8 cellular contexts compared by ENCODE assay signal in the genomic region with DNA sequence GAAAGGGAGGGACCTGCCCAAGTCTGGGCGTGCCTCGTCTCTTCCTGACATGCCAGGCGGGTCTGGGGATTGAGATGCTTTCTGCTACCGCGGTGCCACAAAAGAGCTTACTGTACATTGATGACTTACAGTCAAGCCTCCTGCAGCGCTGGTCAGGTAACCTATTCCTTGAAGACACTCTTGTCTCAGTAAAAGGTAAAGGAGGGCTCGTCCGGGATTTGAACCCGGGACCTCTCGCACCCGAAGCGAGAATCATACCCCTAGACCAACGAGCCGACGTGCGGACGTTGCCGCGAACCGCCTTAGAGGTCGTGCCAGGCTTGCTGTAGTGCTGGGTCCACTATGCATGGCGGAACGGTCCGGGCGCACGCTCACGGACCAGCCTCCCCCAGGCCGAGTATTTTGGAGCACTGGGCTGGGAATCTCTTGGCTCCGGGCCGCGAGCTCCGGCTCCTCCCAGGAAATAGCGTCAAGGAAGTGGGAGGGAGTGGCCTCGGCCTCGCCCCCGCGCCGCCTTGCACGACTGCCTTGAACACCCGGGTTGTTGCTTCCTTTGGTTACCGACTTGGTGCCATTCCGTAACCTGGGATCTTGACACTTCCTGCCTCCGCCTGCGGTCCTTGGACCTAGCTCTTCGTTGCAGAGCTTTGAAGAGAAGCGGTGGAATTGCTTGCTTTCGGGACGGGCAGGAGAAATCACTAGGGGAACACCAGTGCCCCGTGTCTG. TPM values are rescaled to one million over a fixed set of nuclear protein-coding genes. Genes with fewer than 3 reads are reported as not detected.
A peak's percentile ranks its signal among the peaks of the same experiment; 100 is the strongest.
DNase-seq lines count a peak whose midpoint lies in the region; ATAC-seq, FAIRE-seq and TF ChIP-seq lines count a peak whose summit lies in the region.

No MANE protein-coding gene starts in this region.

- H3K36me3 Mint-ChIP-seq in astrocyte (ENCODE audit: low read depth, unreplicated experiment) = peaks cover 3% of the 10 kb centered on the region

- TF ChIP-seq CTCF in GM13977 (IDR thresholded peaks at IDR 0.05; ENCODE audit: extremely low read depth, insufficient read depth, missing control alignments) (no peak), astrocyte (IDR thresholded peaks at IDR 0.05; ENCODE audit: insufficient read depth, low read depth, low read length) (no peak), hepatocyte (IDR thresholded peaks at IDR 0.05; ENCODE audit: poor library complexity) (no peak)

- H3K9ac ChIP-seq in astrocyte (ENCODE audit: low read length) = peak overlapping the region; percentile 91

- H3K4me2 ChIP-seq in astrocyte (ENCODE audit: low read length) = peak overlapping the region; percentile 92
- peak overlapping the region; percentile 86 for H3K4me2 ChIP-seq in hepatocyte

- H3K27ac Mint-ChIP-seq in astrocyte (ENCODE audit: unreplicated experiment) = peak overlapping the region; percentile 93

- in situ Hi-C loops in GM13977 (cut with MboI; ENCODE audit: low pct_unique_long_range_greater_than_20kb, low sequenced_read_pairs, unreplicated experiment) = no loop called here

- H3K4me1 Mint-ChIP-seq in astrocyte (ENCODE audit: low read depth, unreplicated experiment) = peaks cover 4% of the 10 kb centered on the region

- no peaks in the 10 kb centered on the region for H3K9me2 ChIP-seq in hepatocyte (replicated peaks; ENCODE audit: insufficient read depth)

- H3K9me3 ChIP-seq in astrocyte (ENCODE audit: insufficient read depth, low read depth, low read length) = no peaks in the 10 kb centered on the region
- no peaks in the 10 kb centered on the region for H3K9me3 ChIP-seq in hepatocyte (ENCODE audit: low read depth)

- H3K27me3 ChIP-seq in astrocyte (ENCODE audit: insufficient read depth, low read length) (no peaks in the 10 kb centered on the region), hepatocyte (no peaks in the 10 kb centered on the region)

- H3K4me1 ChIP-seq in astrocyte (ENCODE audit: insufficient read depth, low read length) (peaks cover 9% of the 10 kb centered on the region), hepatocyte (ENCODE audit: insufficient read depth) (peaks cover 13% of the 10 kb centered on the region)

- DNase-seq in GM13977 (ENCODE audit: low spot score) (peak; percentile 71), NCI-H146 treated with DMSO at 0.1 percent for 48 hours (lab: John Stamatoyannopoulos, UW; ENCODE audit: unreplicated experiment) (peak; percentile 81), T-helper 22 cell (ENCODE audit: low read depth) (peak; percentile 78), astrocyte (ENCODE audit: low read depth) (peak; percentile 86), hepatocyte (ENCODE audit: low spot score) (peak; percentile 95), retina (peak; percentile 96), HuH-7 (ENCODE audit: low spot score) (no peak)

- H3K4me3 Mint-ChIP-seq in astrocyte (ENCODE audit: unreplicated experiment) = peak overlapping the region; percentile 90

- ATAC-seq in HG02840 (IDR thresholded peaks at IDR 0.05; ENCODE audit: low FRiP score, unreplicated experiment) = peak; percentile 34

- H3K27me3 Mint-ChIP-seq in astrocyte (ENCODE audit: low read depth, unreplicated experiment) = no peaks in the 10 kb centered on the region

- H3K79me2 ChIP-seq in astrocyte (ENCODE audit: insufficient read depth, low read length) = no peaks in the 10 kb centered on the region
- no peaks in the 10 kb centered on the region for H3K79me2 ChIP-seq in hepatocyte

- H4K20me1 ChIP-seq in astrocyte (ENCODE audit: insufficient read depth, low read length) (peaks cover 12% of the 10 kb centered on the region), hepatocyte (ENCODE audit: insufficient read depth, poor library complexity, severe bottlenecking) (no peaks in the 10 kb centered on the region)

- FAIRE-seq in astrocyte (lab: Jason Lieb, UNC) = no peak

- H2AFZ ChIP-seq in astrocyte (ENCODE audit: low read depth, low read length) (peak overlapping the region; percentile 84), hepatocyte (peak overlapping the region; percentile 42)

- WGBS in hepatocyte (ENCODE audit: low lambda C conversion rate, missing lambda C conversion rate) = under 1% methylated on average over 49 of the region's 49 CpGs

- H3K4me3 ChIP-seq in astrocyte (ENCODE audit: insufficient read depth, low read depth, low read length) (peak overlapping the region; percentile 76), hepatocyte (peak overlapping the region; percentile 61)

- peaks cover 2% of the 10 kb centered on the region for H3K9me3 Mint-ChIP-seq in astrocyte (ENCODE audit: unreplicated experiment)

- H3K27ac ChIP-seq in astrocyte (ENCODE audit: low read depth, low read length) (peak overlapping the region; percentile 89), hepatocyte (peak overlapping the region; percentile 96)

- H3K36me3 ChIP-seq in astrocyte (ENCODE audit: insufficient read depth, low read length) (no peaks in the 10 kb centered on the region), hepatocyte (replicated peaks; ENCODE audit: insufficient read depth, low read depth) (no peaks in the 10 kb centered on the region)

RNA-seq across cellular contexts. Expression of gene AURKB, which starts 12.4 kb away (rescaled TPM):
- total RNA-seq in astrocyte (3.7 and 7.6 TPM in 2 replicates), hepatocyte (9.3 and 9.9 TPM in 2 replicates)
- 25.3 and 27.5 TPM in 2 replicates for polyA plus RNA-seq in hepatocyte

RNA-seq across cellular contexts. Expression of gene CTC1, which starts 25.1 kb away (rescaled TPM):
- total RNA-seq in astrocyte = 14.3 and 14.7 TPM in 2 replicates
- total RNA-seq in hepatocyte = 6.3 and 11.4 TPM in 2 replicates
- polyA plus RNA-seq in hepatocyte = 17.2 and 19.4 TPM in 2 replicates

RNA-seq across cellular contexts. Expression of gene PFAS, which starts 26.3 kb away (rescaled TPM):
- total RNA-seq in astrocyte (33.7 and 35.4 TPM in 2 replicates), hepatocyte (10.5 and 18.8 TPM in 2 replicates)
- polyA plus RNA-seq in hepatocyte = 13.6 and 16.1 TPM in 2 replicates

RNA-seq across cellular contexts. Expression of gene BORCS6, which starts 32.8 kb away (rescaled TPM):
- total RNA-seq in astrocyte (5.7 and 6.6 TPM in 2 replicates), hepatocyte (9.4 and 10.7 TPM in 2 replicates)
- polyA plus RNA-seq in hepatocyte = 7.7 and 10.2 TPM in 2 replicates

RNA-seq across cellular contexts. Expression of gene TMEM107, which starts 46.6 kb away (rescaled TPM):
- 9.4 and 10.1 TPM in 2 replicates for total RNA-seq in astrocyte
- total RNA-seq in hepatocyte = 21.1 and 25.3 TPM in 2 replicates
- 12.8 and 13.6 TPM in 2 replicates for polyA plus RNA-seq in hepatocyte
